Comparison of ENCODE assay signal across 3 cellular contexts in genomic region chr3:135728322-135728721, GRCh38.
TF ChIP-seq lines count a peak whose summit lies in the region.

No MANE protein-coding gene starts in this region.

TF ChIP-seq in IMR-90, 13 proteins besides CTCF, POLR2A, EP300 and RAD21:
- TF ChIP-seq MAFK (IDR thresholded peaks at IDR 0.05; ENCODE audit: low read depth, low read length): peak; percentile 57

TF ChIP-seq in K562, 482 proteins besides CTCF, POLR2A, EP300 and RAD21:
- TF ChIP-seq MAFF (IDR thresholded peaks at IDR 0.05; ENCODE audit: low read length) (peak; percentile 20; the same call in 1 of the 2 replicates), ZNF316 (IDR thresholded peaks at IDR 0.05) (0 out of 2 replicates have a peak, but pooled peaks have one; percentile 23)

TF ChIP-seq in HepG2, 621 proteins besides CTCF, POLR2A, EP300 and RAD21:
- TF ChIP-seq MAFK (conservative IDR thresholded peaks at IDR 0.05 in 1 of 2, IDR thresholded peaks at IDR 0.05 in 1 of 2; ENCODE audit: low read length in 2 of 2): peak; percentile 66 to 82
- TF ChIP-seq MAFF (IDR thresholded peaks at IDR 0.05; ENCODE audit: low read depth, low read length): peak; percentile 68
TF ChIP-seq in HepG2: peak in this region for 2; not testable (repeated sequence) for 619.
